In the genomic region with DNA sequence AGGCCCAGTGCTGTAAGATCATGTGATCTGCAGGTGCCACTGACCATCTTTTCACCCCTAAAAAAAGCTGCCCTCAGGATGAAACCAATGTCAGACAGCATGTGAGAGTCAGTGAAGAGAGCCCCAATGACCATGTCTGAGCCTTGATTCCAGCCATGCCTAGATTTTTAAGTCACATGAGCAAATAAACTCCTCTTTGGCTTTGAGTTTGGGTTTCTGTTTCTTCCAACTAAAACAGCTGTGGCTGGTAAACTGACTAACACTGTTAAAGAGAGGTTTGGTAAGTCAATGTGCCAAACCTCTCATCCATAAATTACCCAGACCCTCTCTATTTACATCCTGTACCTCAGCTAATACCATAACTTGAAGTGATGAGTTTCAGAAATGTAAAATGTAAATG, we compare ENCODE assay signal across 17 cellular contexts.
"Had no signal": no experiment of that assay in that cellular context is flagged by ENCODE, and none has a peak within 500 bp of the region (broad histone marks: within the 10 kb centered on the region; RNA-seq: fewer than 3 reads in every experiment).

No MANE protein-coding gene starts in this region.

- H3K9me3 ChIP-seq: colonic mucosa, gastrocnemius medialis, heart right ventricle, pancreas had no signal

- H2AFZ ChIP-seq: neural progenitor cell had no signal

- H3K4me3 ChIP-seq: colonic mucosa, dorsolateral prefrontal cortex, gastrocnemius medialis, heart right ventricle, neural progenitor cell, pancreas had no signal

- H3K27ac ChIP-seq: colonic mucosa, heart right ventricle, neural progenitor cell, pancreas had no signal

- ATAC-seq: gastrocnemius medialis; heart right ventricle; natural killer cell treated with Interleukin-12 subunit alpha and Interleukin-12 subunit beta and Interleukin-15 and Interleukin-18, amount 100 ng/mL, for 72 hours; pancreas; right cardiac atrium; stimulated activated naive B cell treated with anti-CD40 and anti-IgM and Interleukin-4, amounts not matched to agents 10 μg/mL and 1 μg/mL and 100 μg/mL, for 72 hours; stimulated activated naive CD8-positive, alpha-beta T cell treated with anti-CD3 and anti-CD28 coated beads, Interleukin-15, amount 100 ng/mL, for 72 hours had no signal

- H3K4me2 ChIP-seq: neural progenitor cell had no signal

- H3K9ac ChIP-seq: neural progenitor cell had no signal

- DNase-seq: colonic mucosa; dorsolateral prefrontal cortex; effector CD8-positive, alpha-beta T cell; gastrocnemius medialis; heart right ventricle; hypothalamus; kidney glomerular epithelial cell; mammary epithelial cell; occipital lobe; pancreas; right cardiac atrium; stimulated activated CD4-positive, alpha-beta T cell treated with anti-CD3 and anti-CD28 coated beads, Interleukin-4, amount 100 ng/mL, for 24 hours; stimulated activated naive B cell treated with anti-CD40 and anti-IgM and Interleukin-4, amounts not matched to agents 10 μg/mL and 1 μg/mL and 100 μg/mL, for 72 hours; stimulated activated naive CD8-positive, alpha-beta T cell treated with anti-CD3 and anti-CD28 coated beads, Interleukin-15, amount 100 ng/mL, for 72 hours; trophoblast cell had no signal

- H3K27me3 ChIP-seq: colonic mucosa, dorsolateral prefrontal cortex, gastrocnemius medialis, heart right ventricle, neural progenitor cell, pancreas had no signal

- H3K4me1 ChIP-seq: colonic mucosa, neural progenitor cell, pancreas had no signal

- H3K36me3 ChIP-seq: colonic mucosa, gastrocnemius medialis, heart right ventricle, neural progenitor cell, pancreas had no signal
